ENCODE assay signal across 15 cellular contexts in genomic region chr21:42383331-42383730, GRCh38. TPM values are rescaled to one million over a fixed set of nuclear protein-coding genes. Genes with fewer than 3 reads are reported as not detected.
DNase-seq lines count a peak whose midpoint lies in the region; ATAC-seq and TF ChIP-seq lines count a peak whose summit lies in the region.
"Had no signal": no experiment of that assay in that cellular context is flagged by ENCODE, and none has a peak within 500 bp of the region (broad histone marks: within the 10 kb centered on the region; RNA-seq: fewer than 3 reads in every experiment).

No MANE protein-coding gene starts in this region.

- H2BK120ac ChIP-seq in neuronal stem cell (ENCODE audit: low read depth, low read length), result no peak overlapping the region

- H2BK15ac ChIP-seq in neuronal stem cell (ENCODE audit: low read length), result no peak overlapping the region

- H3K27me3 ChIP-seq in RWPE2 (ENCODE audit: insufficient read depth, poor library complexity, severe bottlenecking), result no peaks in the 10 kb centered on the region
- H3K27me3 ChIP-seq in gastroesophageal sphincter, result peaks cover 51% of the 10 kb centered on the region
- H3K27me3 ChIP-seq in neuronal stem cell (ENCODE audit: control insufficient read depth in 3 of 3, insufficient read depth in 3 of 3, low read depth in 1 of 3, low read length in 3 of 3), result no peaks in the 10 kb centered on the region
- no peaks in the 10 kb centered on the region for H3K27me3 ChIP-seq in CD4-positive, alpha-beta T cell (ENCODE audit: control insufficient read depth, insufficient read depth, low read length)

- WGBS in gastroesophageal sphincter (ENCODE audit: low coverage in 1 of 2), 2 donors, result no CpG with 5 or more reads among the region's 6 CpGs
- WGBS in neuronal stem cell (ENCODE audit: extremely low coverage in 2 of 2, insufficient read length in 2 of 2, insufficient replicate concordance in 1 of 2), 2 donors, result no CpG with 5 or more reads among the region's 6 CpGs

- TF ChIP-seq CTCF in RWPE2 (IDR thresholded peaks at IDR 0.05; ENCODE audit: poor library complexity, severe bottlenecking) (no peak), gastroesophageal sphincter (IDR thresholded peaks at IDR 0.05) (no peak)
- no peak for TF ChIP-seq CTCF in CD4-positive, alpha-beta T cell (IDR thresholded peaks at IDR 0.05)

- peak; percentile 25 for DNase-seq in RWPE2 (ENCODE audit: low spot score)
- no peak for DNase-seq in neuronal stem cell (ENCODE audit: low spot score)
- DNase-seq in NCI-H510A treated with DMSO at 0.1 percent for 48 hours (lab: John Stamatoyannopoulos, UW), result no peak
- DNase-seq in activated naive CD4-positive, alpha-beta T cell treated with anti-CD3 and anti-CD28 coated beads for 36 hours, result no peak
- DNase-seq in CD4-positive, alpha-beta T cell, result no peak
- DNase-seq: BE2C, GOT3, H9 had no signal

- H3K27ac ChIP-seq in RWPE2 (ENCODE audit: poor library complexity, severe bottlenecking) (no peak overlapping the region), gastroesophageal sphincter (no peak overlapping the region), neuronal stem cell (replicated peaks; ENCODE audit: low read length) (no peak overlapping the region)
- no peak overlapping the region for H3K27ac ChIP-seq in CD4-positive, alpha-beta T cell (ENCODE audit: low read depth, low read length)
- H3K27ac ChIP-seq: A549 had no signal

- H4K8ac ChIP-seq in neuronal stem cell (ENCODE audit: low read depth, low read length), result no peak overlapping the region

- no peak for TF ChIP-seq EP300 in gastroesophageal sphincter (IDR thresholded peaks at IDR 0.05)

- no peaks in the 10 kb centered on the region for H3K27me3 Mint-ChIP-seq in activated naive CD4-positive, alpha-beta T cell treated with anti-CD3 and anti-CD28 coated beads for 36 hours (ENCODE audit: low read depth)
- no peaks in the 10 kb centered on the region for H3K27me3 Mint-ChIP-seq in CD4-positive, alpha-beta T cell

- no peaks in the 10 kb centered on the region for H3K79me1 ChIP-seq in neuronal stem cell (ENCODE audit: low read depth, low read length)

- H3K36me3 ChIP-seq in RWPE2 (ENCODE audit: low read depth) (no peaks in the 10 kb centered on the region), gastroesophageal sphincter (no peaks in the 10 kb centered on the region), neuronal stem cell (replicated peaks in 1 of 2; ENCODE audit: control insufficient read depth in 2 of 2, insufficient read depth in 2 of 2, low read length in 2 of 2) (no peaks in the 10 kb centered on the region)
- H3K36me3 ChIP-seq: BE2C had no signal

- H3K4me3 ChIP-seq in RWPE2 (ENCODE audit: severe bottlenecking) (no peak overlapping the region), gastroesophageal sphincter (no peak overlapping the region), neuronal stem cell (ENCODE audit: low read length in 2 of 2) (no peak overlapping the region)
- H3K4me3 ChIP-seq: A549 had no signal

- peaks cover 23% of the 10 kb centered on the region for H3K36me3 Mint-ChIP-seq in activated naive CD4-positive, alpha-beta T cell treated with anti-CD3 and anti-CD28 coated beads for 36 hours (ENCODE audit: low read depth)
- no peaks in the 10 kb centered on the region for H3K36me3 Mint-ChIP-seq in CD4-positive, alpha-beta T cell (ENCODE audit: low read depth)

- peak overlapping the region; percentile 47 for H3K9ac ChIP-seq in neuronal stem cell (ENCODE audit: low read depth, low read length, poor library complexity)

- peaks cover 11% of the 10 kb centered on the region for H3K9me3 Mint-ChIP-seq in activated naive CD4-positive, alpha-beta T cell treated with anti-CD3 and anti-CD28 coated beads for 36 hours
- peaks cover 9% of the 10 kb centered on the region for H3K9me3 Mint-ChIP-seq in CD4-positive, alpha-beta T cell

- CTCF ChIA-PET in activated naive CD4-positive, alpha-beta T cell treated with anti-CD3 and anti-CD28 coated beads for 36 hours (lab: Charles Lee), result interaction anchor here (1.0 to 4.1 kb wide), 10 partner anchors 10 to 104 kb away, joined by 3 to 30 read pairs (median 12); partner anchors contain the start of gene UBASH3A
- CTCF ChIA-PET in CD4-positive, alpha-beta T cell (lab: Charles Lee), result no interaction called here

- peak overlapping the region; percentile 65 for H4K91ac ChIP-seq in neuronal stem cell (ENCODE audit: low read depth, low read length, poor library complexity)

- H3K14ac ChIP-seq in neuronal stem cell (ENCODE audit: low read length), result peak overlapping the region; percentile 42

- H2AFZ ChIP-seq in neuronal stem cell (ENCODE audit: low read length), result no peak overlapping the region

- peak overlapping the region; percentile 78 for H3K18ac ChIP-seq in neuronal stem cell (ENCODE audit: low read length)

- peak overlapping the region; percentile 1 for H3K23ac ChIP-seq in neuronal stem cell (ENCODE audit: low read depth, low read length, poor library complexity)

- no peak overlapping the region for H3K4ac ChIP-seq in neuronal stem cell (ENCODE audit: low read length)

- no peaks in the 10 kb centered on the region for H3K9me3 ChIP-seq in RWPE2 (ENCODE audit: severe bottlenecking)
- H3K9me3 ChIP-seq in gastroesophageal sphincter, result peaks cover 0 to 21% (median 0%) of the 10 kb centered on the region in 3 donors
- peaks cover 0 to 2% of the 10 kb centered on the region in 2 donors for H3K9me3 ChIP-seq in neuronal stem cell (replicated peaks in 1 of 2; ENCODE audit: control insufficient read depth in 2 of 2, insufficient read depth in 1 of 2, low read depth in 1 of 2, low read length in 2 of 2)
- peaks cover 11% of the 10 kb centered on the region for H3K9me3 ChIP-seq in CD4-positive, alpha-beta T cell (ENCODE audit: control insufficient read depth, low read length)
- H3K9me3 ChIP-seq: BE2C had no signal

- no peak overlapping the region for H3K27ac Mint-ChIP-seq in activated naive CD4-positive, alpha-beta T cell treated with anti-CD3 and anti-CD28 coated beads for 36 hours
- H3K27ac Mint-ChIP-seq in CD4-positive, alpha-beta T cell, result no peak overlapping the region
- H3K27ac Mint-ChIP-seq: H9, IgD-negative memory B cell had no signal

- intact Hi-C loops in activated naive CD4-positive, alpha-beta T cell treated with anti-CD3 and anti-CD28 coated beads for 36 hours (cut with micrococcal nuclease), result no loop called here
- intact Hi-C loops in CD4-positive, alpha-beta T cell (cut with DNase I, micrococcal nuclease), result no loop called here

- H2BK12ac ChIP-seq in neuronal stem cell (ENCODE audit: low read length), result no peak overlapping the region

- no peak for TF ChIP-seq POLR2A in gastroesophageal sphincter (IDR thresholded peaks at IDR 0.05)

- no peak overlapping the region for H3K4me3 Mint-ChIP-seq in activated naive CD4-positive, alpha-beta T cell treated with anti-CD3 and anti-CD28 coated beads for 36 hours
- no peak overlapping the region for H3K4me3 Mint-ChIP-seq in CD4-positive, alpha-beta T cell
- H3K4me3 Mint-ChIP-seq: H9 had no signal

- H2BK5ac ChIP-seq in neuronal stem cell (ENCODE audit: low read length), result peak overlapping the region; percentile 20

- H3K4me1 Mint-ChIP-seq in activated naive CD4-positive, alpha-beta T cell treated with anti-CD3 and anti-CD28 coated beads for 36 hours (ENCODE audit: low read depth), result peaks cover 12% of the 10 kb centered on the region
- H3K4me1 Mint-ChIP-seq in CD4-positive, alpha-beta T cell (ENCODE audit: low read depth), result peaks cover 31% of the 10 kb centered on the region

- POLR2A ChIA-PET in CD4-positive, alpha-beta T cell (lab: Charles Lee), result interaction anchor here (0.5 to 3.2 kb wide), 3 partner anchors 10 to 42 kb away, joined by 3 to 13 read pairs (median 3); partner anchors contain the start of gene UBASH3A

- ATAC-seq in RWPE2 (ENCODE audit: low read depth) (no peak), gastroesophageal sphincter (peak; percentile 36), GM21360 (IDR thresholded peaks at IDR 0.05; ENCODE audit: unreplicated experiment) (no peak)
- no peak for ATAC-seq in CD4-positive, alpha-beta T cell (ENCODE audit: poor library complexity)
- ATAC-seq: A549 had no signal

- no peak overlapping the region for H3K4me2 ChIP-seq in neuronal stem cell (ENCODE audit: insufficient read depth, low read length, poor library complexity, severe bottlenecking)
- H3K4me2 ChIP-seq: A549 had no signal

- H3K4me1 ChIP-seq in RWPE2 (ENCODE audit: insufficient read depth, poor library complexity, severe bottlenecking), result no peaks in the 10 kb centered on the region
- no peaks in the 10 kb centered on the region for H3K4me1 ChIP-seq in gastroesophageal sphincter
- no peaks in the 10 kb centered on the region for H3K4me1 ChIP-seq in neuronal stem cell (ENCODE audit: control insufficient read depth in 2 of 2, insufficient read depth in 1 of 2, low read depth in 1 of 2, low read length in 2 of 2)
- H3K4me1 ChIP-seq: A549, BE2C had no signal

- H2AK5ac ChIP-seq in neuronal stem cell (ENCODE audit: low read depth, low read length), result peak overlapping the region; percentile 57

RNA-seq across cellular contexts. Expression of gene TMPRSS3, which starts 12.5 kb away (rescaled TPM):
- total RNA-seq in gastroesophageal sphincter, result under 1 TPM in 1 of 4 donors, not detected in 3; 0.52 TPM
- not detected for polyA plus RNA-seq in neuronal stem cell (2013, experiment 1 of 2)
- not detected for polyA plus RNA-seq in neuronal stem cell (2013, experiment 2 of 2)
- total RNA-seq in activated naive CD4-positive, alpha-beta T cell treated with anti-CD3 and anti-CD28 coated beads for 36 hours, result 10 to 100 TPM; 10.9 to 11.5 TPM
- total RNA-seq in CD4-positive, alpha-beta T cell, result 1 to 10 TPM; 1.5 TPM
- polyA plus RNA-seq: AG04450, IgD-negative memory B cell had no signal

RNA-seq across cellular contexts. Expression of gene TFF1, which starts 17.0 kb away (rescaled TPM):
- not detected for total RNA-seq in gastroesophageal sphincter
- not detected for polyA plus RNA-seq in neuronal stem cell (2013, experiment 1 of 2)
- polyA plus RNA-seq in neuronal stem cell (2013, experiment 2 of 2), result not detected
- not detected for total RNA-seq in activated naive CD4-positive, alpha-beta T cell treated with anti-CD3 and anti-CD28 coated beads for 36 hours
- not detected for total RNA-seq in CD4-positive, alpha-beta T cell
- total RNA-seq: Daoy, H9 had no signal
- polyA plus RNA-seq: AG04450, IgD-negative memory B cell had no signal

RNA-seq across cellular contexts. Expression of gene UBASH3A, which starts 20.4 kb away (rescaled TPM):
- total RNA-seq in gastroesophageal sphincter, result under 1 TPM in 1 of 4 donors, not detected in 3; 0.40 TPM
- not detected for polyA plus RNA-seq in neuronal stem cell (2013, experiment 1 of 2)
- not detected for polyA plus RNA-seq in neuronal stem cell (2013, experiment 2 of 2)
- 10 to 100 TPM; 13.5 to 14.9 TPM for total RNA-seq in activated naive CD4-positive, alpha-beta T cell treated with anti-CD3 and anti-CD28 coated beads for 36 hours
- total RNA-seq in CD4-positive, alpha-beta T cell, result 10 to 100 TPM; 59.7 to 60.8 TPM
- total RNA-seq: Daoy, H9, HT-29 had no signal
- polyA plus RNA-seq: A549, AG04450 had no signal

RNA-seq across cellular contexts. Expression of gene TFF2, which starts 32.5 kb away (rescaled TPM):
- total RNA-seq in gastroesophageal sphincter, result not detected
- not detected for polyA plus RNA-seq in neuronal stem cell (2013, experiment 1 of 2)
- polyA plus RNA-seq in neuronal stem cell (2013, experiment 2 of 2), result not detected
- total RNA-seq in activated naive CD4-positive, alpha-beta T cell treated with anti-CD3 and anti-CD28 coated beads for 36 hours, result not detected
- total RNA-seq in CD4-positive, alpha-beta T cell, result not detected
- total RNA-seq: Daoy, H9 had no signal
- polyA plus RNA-seq: A549, AG04450, IgD-negative memory B cell had no signal

Comparison
In these comparisons a context has a peak if more than half of its experiments do, and no peak if none do; other contexts are left out.
1. RNA of gene TMPRSS3, which starts 12.5 kb away (total RNA-seq): 10.9 to 11.5 TPM in activated naive CD4-positive, alpha-beta T cell treated with anti-CD3 and anti-CD28 coated beads for 36 hours; 1.5 TPM in CD4-positive, alpha-beta T cell and 0.52 TPM in gastroesophageal sphincter; every median in the first group is over 4 times any median in the second.
2. RNA of gene UBASH3A, which starts 20.4 kb away (total RNA-seq): 59.7 to 60.8 TPM in CD4-positive, alpha-beta T cell and 13.5 to 14.9 TPM in activated naive CD4-positive, alpha-beta T cell treated with anti-CD3 and anti-CD28 coated beads for 36 hours; 0.40 TPM in gastroesophageal sphincter; every median in the first group is over 10 times any median in the second.